In genomic region chr19:10085641-10086031, GRCh38 we compare ENCODE assay signal across 9 cellular contexts. TPM values are rescaled to one million over a fixed set of nuclear protein-coding genes. Genes with fewer than 3 reads are reported as not detected.
A peak's percentile ranks its signal among the peaks of the same experiment; 100 is the strongest.
DNase-seq lines count a peak whose midpoint lies in the region; ATAC-seq, FAIRE-seq and TF ChIP-seq lines count a peak whose summit lies in the region.
"Had no signal": no experiment of that assay in that cellular context is flagged by ENCODE, and none has a peak within 500 bp of the region (broad histone marks: within the 10 kb centered on the region; RNA-seq: fewer than 3 reads in every experiment).

No MANE protein-coding gene starts in this region.

- TF ChIP-seq RAD21 in K562 (CRISPR knock-in tag; conservative IDR thresholded peaks at IDR 0.05 in 1 of 2, IDR thresholded peaks at IDR 0.05 in 1 of 2) = no peak

- H3K36me3 ChIP-seq in K562 (ENCODE audit: control insufficient read depth, insufficient read depth, low read length) (no peaks in the 10 kb centered on the region; the same call in 2 of the 3 replicates), lung (ENCODE audit: control insufficient read depth in 2 of 2, insufficient read depth in 2 of 2, low read length in 2 of 2) (peaks cover 0 to 6% of the 10 kb centered on the region in 2 donors), uterus (no peaks in the 10 kb centered on the region)

- H3K9me3 ChIP-seq in K562 (replicated peaks; ENCODE audit: control insufficient read depth, insufficient read depth, low read depth, low read length) = no peaks in the 10 kb centered on the region
- no peaks in the 10 kb centered on the region for H3K9me3 ChIP-seq in lung (ENCODE audit: control insufficient read depth in 2 of 2, insufficient read depth in 1 of 2, low read length in 1 of 2)
- no peaks in the 10 kb centered on the region for H3K9me3 ChIP-seq in uterus

- H3K9me3 Mint-ChIP-seq in activated naive CD4-positive, alpha-beta T cell treated with anti-CD3 and anti-CD28 coated beads, Interleukin-2, amount 50 U/mL, for 24 hours = no peaks in the 10 kb centered on the region

- peak; percentile 56 for FAIRE-seq in K562 (lab: Jason Lieb, UNC)
- FAIRE-seq: G401.6 had no signal

- TF ChIP-seq EP300 in K562 (IDR thresholded peaks at IDR 0.05; ENCODE audit: low read length) = no peak

- CTCF ChIA-PET in K562 (lab: Yijun Ruan, JAX; ENCODE audit: low intra/inter-chr PET ratio) = no interaction called here

- DNase-seq in activated naive CD4-positive, alpha-beta T cell (lab: John Stamatoyannopoulos, UW) = no peak
- peak in 3 of 4 experiments; percentile 3 to 26 (median 6) for DNase-seq in K562 (ENCODE audit: extremely low read depth in 1 of 4, low spot score in 3 of 4)
- DNase-seq in lung (ENCODE audit: low spot score) = no peak
- peak in 1 of 2 donors; percentile 40 for DNase-seq in uterus

- no peak for TF ChIP-seq POLR2A in K562 (conservative IDR thresholded peaks at IDR 0.05)
- no peak for TF ChIP-seq POLR2A in uterus (IDR thresholded peaks at IDR 0.05)

- peaks cover 8% of the 10 kb centered on the region for H3K4me1 Mint-ChIP-seq in activated naive CD4-positive, alpha-beta T cell treated with anti-CD3 and anti-CD28 coated beads, Interleukin-2, amount 50 U/mL, for 24 hours

- H3K27me3 ChIP-seq in K562 (ENCODE audit: control insufficient read depth in 2 of 2, insufficient read depth in 2 of 2, low read length in 2 of 2) (no peaks in the 10 kb centered on the region; a peak in 2 of 5 replicates), lung (ENCODE audit: control insufficient read depth, insufficient read depth) (no peaks in the 10 kb centered on the region), uterus (no peaks in the 10 kb centered on the region)

- in situ Hi-C loops in K562 (cut with MboI) = no loop called here

- intact Hi-C loops in K562 (cut with micrococcal nuclease) (loop anchor here (2.0 kb wide), 1 partner anchor 247 kb away; the partner anchor contains the start of gene RAVER1), uterus (cut with DNase I; ENCODE audit: low total_unique reads) (no loop called here)

- ATAC-seq in K562 (no peak), lung (ENCODE audit: insufficient read depth, low FRiP score) (no peak), GM18907 (IDR thresholded peaks at IDR 0.05; ENCODE audit: unreplicated experiment) (no peak), GM21367 (IDR thresholded peaks at IDR 0.05; ENCODE audit: unreplicated experiment) (no peak), GM21717 (IDR thresholded peaks at IDR 0.05; ENCODE audit: unreplicated experiment) (no peak)

- peak overlapping the region; percentile 90 for H2AFZ ChIP-seq in K562 (ENCODE audit: low read depth, low read length)

- H3K4me3 Mint-ChIP-seq in activated naive CD4-positive, alpha-beta T cell treated with anti-CD3 and anti-CD28 coated beads, Interleukin-2, amount 50 U/mL, for 24 hours = peak overlapping the region; percentile 88

- WGBS in K562 (ENCODE audit: insufficient coverage, low coverage, missing lambda C conversion rate) = 10% methylated on average over 11 of the region's 14 CpGs
- WGBS in lung, 2 donors = 21 to 22% methylated on average over 14 of the region's 14 CpGs

- H3K9ac ChIP-seq in K562 (ENCODE audit: insufficient read depth in 1 of 2, low read depth in 2 of 2, low read length in 2 of 2) = peak overlapping the region; percentile 67 to 92; a peak in 2 of 4 replicates

- H3K27ac ChIP-seq in K562 (ENCODE audit: extremely low read depth, low read depth, low read length) (peak overlapping the region; percentile 69), lung (ENCODE audit: low read depth in 1 of 2, low read length in 1 of 2) (peak overlapping the region in 1 of 2 donors; percentile 91), uterus (peak overlapping the region; percentile 89 to 91)

- peaks cover 3% of the 10 kb centered on the region; the same call in 1 of the 3 replicates for H3K79me2 ChIP-seq in K562 (ENCODE audit: control insufficient read depth, insufficient read depth, low read length)

- H3K4me3 ChIP-seq in K562 (peak overlapping the region; percentile 79), lung (peak overlapping the region; percentile 92), uterus (peak overlapping the region; percentile 81 to 91)

- no peaks in the 10 kb centered on the region for H3K9me1 ChIP-seq in K562 (ENCODE audit: control insufficient read depth, insufficient read depth, low read length)

- peaks cover 3% of the 10 kb centered on the region; the same call in 1 of the 2 replicates for H4K20me1 ChIP-seq in K562 (replicated peaks; ENCODE audit: control insufficient read depth, insufficient read depth, low read length)

- no peaks in the 10 kb centered on the region for H3K27me3 Mint-ChIP-seq in activated naive CD4-positive, alpha-beta T cell treated with anti-CD3 and anti-CD28 coated beads, Interleukin-2, amount 50 U/mL, for 24 hours

- H3K27ac Mint-ChIP-seq in activated naive CD4-positive, alpha-beta T cell treated with anti-CD3 and anti-CD28 coated beads, Interleukin-2, amount 50 U/mL, for 24 hours = peak overlapping the region; percentile 86

- POLR2A ChIA-PET in K562 (lab: Yijun Ruan, JAX) = no interaction called here

- H3K36me3 Mint-ChIP-seq in activated naive CD4-positive, alpha-beta T cell treated with anti-CD3 and anti-CD28 coated beads, Interleukin-2, amount 50 U/mL, for 24 hours = no peaks in the 10 kb centered on the region

- H3K4me1 ChIP-seq in K562 (replicated peaks in 1 of 2; ENCODE audit: control insufficient read depth in 2 of 2, insufficient read depth in 2 of 2, low read length in 2 of 2) (peaks cover 0 to 20% of the 10 kb centered on the region in 2 experiments; a peak in 2 of 5 replicates), lung (ENCODE audit: control insufficient read depth in 2 of 2, insufficient read depth in 2 of 2, low read length in 2 of 2) (peaks cover 0 to 3% of the 10 kb centered on the region in 2 donors), uterus (no peaks in the 10 kb centered on the region)

- H3K4me2 ChIP-seq in K562 (ENCODE audit: insufficient read depth, low read length) = peak overlapping the region; percentile 63

- no peak for TF ChIP-seq CTCF in K562 (IDR thresholded peaks at IDR 0.05 in 2 of 3, conservative IDR thresholded peaks at IDR 0.05 in 1 of 3; ENCODE audit: insufficient read depth in 2 of 3, low read depth in 1 of 3, low read length in 3 of 3)
- no peak for TF ChIP-seq CTCF in lung (IDR thresholded peaks at IDR 0.05; ENCODE audit: control extremely low read depth, extremely low read depth)
- no peak for TF ChIP-seq CTCF in uterus (IDR thresholded peaks at IDR 0.05)

- BruUV-seq in K562 (replicated peaks; lab: Mats Ljungman, UMichigan) = no TSS peak

RNA-seq across cellular contexts. Expression of gene SHFL, which starts 0.5 kb away (rescaled TPM):
- 31.5 and 78.2 TPM in 2 replicates for total RNA-seq in K562 (2011; cell fraction: chromatin; rRNA removed; ENCODE audit: low replicate concordance)
- total RNA-seq in K562 (2011; cell fraction: nucleolus; rRNA removed) = 47.9 and 51.2 TPM in 2 replicates
- 41.4 and 44.2 TPM in 2 replicates for total RNA-seq in K562 (2011; cell fraction: nucleoplasm; rRNA removed)
- total RNA-seq in K562 (2014; rRNA removed) (13.0 and 16.6 TPM in 2 replicates), K562 (2014; rRNA removed; fragmentation: Illumina TruSeq; extraction: Trizol) (5.8 and 6.4 TPM in 2 replicates), K562 (2015; rRNA removed; fragmentation: Illumina TruSeq; extraction: Trizol) (6.8 and 7.5 TPM in 2 replicates), K562 (2021) (15.1 and 16.4 TPM in 2 replicates), lung (10 to 100 TPM; 21.2 to 31.5 TPM), uterus (10 to 100 TPM; 23.2 to 79.2 (median 44.8) TPM)
- polyA plus RNA-seq in K562 (2011; rRNA removed) (10.5 and 13.7 TPM in 2 replicates), K562 (2014; fragmentation: Illumina TruSeq; extraction: Trizol) (14.1 and 16.8 TPM in 2 replicates), K562 (2014; fragmentation: Nextera tagmentation; extraction: Ambion mirVana) (1 to 10 TPM; 1.5 to 2.6 TPM), K562 (2014; rRNA removed) (22.6 and 25.7 TPM in 2 replicates), lung (10 to 100 TPM; 35.1 to 43.5 TPM)
- polyA plus RNA-seq in K562 (2011; cell fraction: cytosol; rRNA removed) = 9.5 and 19.0 TPM in 2 replicates
- 60.4 and 126 TPM in 2 replicates for polyA plus RNA-seq in K562 (2011; cell fraction: nucleus; rRNA removed)
- 13.8 and 24.0 TPM in 2 replicates for polyA plus RNA-seq in K562 (2012)
- polyA minus RNA-seq in K562 (2011; rRNA and poly(A)+ RNA removed) = 3.4 and 7.6 TPM in 2 replicates
- polyA minus RNA-seq in K562 (2011; cell fraction: cytosol; rRNA and poly(A)+ RNA removed) = 3.1 and 3.3 TPM in 2 replicates
- polyA minus RNA-seq in K562 (2011; cell fraction: nucleus; rRNA and poly(A)+ RNA removed) = 10.0 and 21.1 TPM in 2 replicates

RNA-seq across cellular contexts. Expression of gene ANGPTL6, which starts 16.8 kb away (rescaled TPM):
- 0.81 and 2.5 TPM in 2 replicates for total RNA-seq in K562 (2011; cell fraction: chromatin; rRNA removed; ENCODE audit: low replicate concordance)
- total RNA-seq in K562 (2011; cell fraction: nucleolus; rRNA removed) = 1.8 and 3.0 TPM in 2 replicates
- total RNA-seq in K562 (2011; cell fraction: nucleoplasm; rRNA removed) = 1.6 and 2.9 TPM in 2 replicates
- total RNA-seq in K562 (2014; rRNA removed) = 0.86 and 2.1 TPM in 2 replicates
- total RNA-seq in K562 (2014; rRNA removed; fragmentation: Illumina TruSeq; extraction: Trizol) = 0.38 and 0.58 TPM in 2 replicates
- total RNA-seq in K562 (2015; rRNA removed; fragmentation: Illumina TruSeq; extraction: Trizol) = 0.23 and 0.36 TPM in 2 replicates
- 0.42 and 0.58 TPM in 2 replicates for total RNA-seq in K562 (2021)
- polyA plus RNA-seq in K562 (2011; rRNA removed) = 0.54 and 0.83 TPM in 2 replicates
- polyA plus RNA-seq in K562 (2011; cell fraction: cytosol; rRNA removed) = 0.66 and 1.6 TPM in 2 replicates
- 1.4 and 4.2 TPM in 2 replicates for polyA plus RNA-seq in K562 (2011; cell fraction: nucleus; rRNA removed)
- 0.51 and 0.70 TPM in 2 replicates for polyA plus RNA-seq in K562 (2012)
- 0.22 and 0.43 TPM in 2 replicates for polyA plus RNA-seq in K562 (2014; fragmentation: Illumina TruSeq; extraction: Trizol)
- not detected for polyA plus RNA-seq in K562 (2014; fragmentation: Nextera tagmentation; extraction: Ambion mirVana)
- polyA plus RNA-seq in K562 (2014; rRNA removed) = 0.31 and 0.97 TPM in 2 replicates
- 0.09 and 0.21 TPM in 2 replicates for polyA minus RNA-seq in K562 (2011; rRNA and poly(A)+ RNA removed)
- polyA minus RNA-seq in K562 (2011; cell fraction: cytosol; rRNA and poly(A)+ RNA removed) = 1.4 TPM in 1 of 2 replicates, not detected in the other
- polyA minus RNA-seq in K562 (2011; cell fraction: nucleus; rRNA and poly(A)+ RNA removed) = 0.33 and 1.8 TPM in 2 replicates
- total RNA-seq in lung = 1 to 10 TPM in 1 of 2 donors, under 1 TPM in 1; 0.64 to 4.1 TPM
- polyA plus RNA-seq in lung = 1 to 10 TPM in 1 of 2 donors, under 1 TPM in 1; 0.93 to 1.3 TPM
- total RNA-seq in uterus = 1 to 10 TPM in 1 of 4 donors, not detected in 3; 5.5 TPM

RNA-seq across cellular contexts. Expression of gene PPAN, which starts 20.5 kb away (rescaled TPM):
- 43.7 and 158 TPM in 2 replicates for total RNA-seq in K562 (2011; cell fraction: chromatin; rRNA removed; ENCODE audit: low replicate concordance)
- 136 and 158 TPM in 2 replicates for total RNA-seq in K562 (2011; cell fraction: nucleolus; rRNA removed)
- total RNA-seq in K562 (2011; cell fraction: nucleoplasm; rRNA removed) = 72.6 and 76.3 TPM in 2 replicates
- total RNA-seq in K562 (2014; rRNA removed) = 111 and 141 TPM in 2 replicates
- total RNA-seq in K562 (2014; rRNA removed; fragmentation: Illumina TruSeq; extraction: Trizol) = 21.1 and 29.3 TPM in 2 replicates
- 76.2 and 78.6 TPM in 2 replicates for total RNA-seq in K562 (2015; rRNA removed; fragmentation: Illumina TruSeq; extraction: Trizol)
- 113 and 122 TPM in 2 replicates for total RNA-seq in K562 (2021)
- polyA plus RNA-seq in K562 (2011; rRNA removed) = 43.2 and 54.4 TPM in 2 replicates
- polyA plus RNA-seq in K562 (2011; cell fraction: cytosol; rRNA removed) = 55.0 and 104 TPM in 2 replicates
- 120 and 211 TPM in 2 replicates for polyA plus RNA-seq in K562 (2011; cell fraction: nucleus; rRNA removed)
- polyA plus RNA-seq in K562 (2012) = 52.6 and 75.7 TPM in 2 replicates
- 59.1 and 66.9 TPM in 2 replicates for polyA plus RNA-seq in K562 (2014; fragmentation: Illumina TruSeq; extraction: Trizol)
- 1 to 10 TPM; 2.2 to 4.9 TPM for polyA plus RNA-seq in K562 (2014; fragmentation: Nextera tagmentation; extraction: Ambion mirVana)
- 129 TPM in 2 replicates for polyA plus RNA-seq in K562 (2014; rRNA removed)
- 26.1 and 49.0 TPM in 2 replicates for polyA minus RNA-seq in K562 (2011; rRNA and poly(A)+ RNA removed)
- 66.1 and 69.2 TPM in 2 replicates for polyA minus RNA-seq in K562 (2011; cell fraction: cytosol; rRNA and poly(A)+ RNA removed)
- 65.4 and 68.5 TPM in 2 replicates for polyA minus RNA-seq in K562 (2011; cell fraction: nucleus; rRNA and poly(A)+ RNA removed)
- 10 to 100 TPM; 15.0 to 51.8 TPM for total RNA-seq in lung
- polyA plus RNA-seq in lung = 10 to 100 TPM; 43.2 to 61.4 TPM
- 10 to 100 TPM in 3 of 4 donors, 1 to 10 TPM in 1; 5.6 to 54.8 (median 26.1) TPM for total RNA-seq in uterus

RNA-seq across cellular contexts. Expression of gene P2RY11, which starts 25.9 kb away (rescaled TPM):
- 7.8 and 42.3 TPM in 2 replicates for total RNA-seq in K562 (2011; cell fraction: chromatin; rRNA removed; ENCODE audit: low replicate concordance)
- 18.0 and 23.8 TPM in 2 replicates for total RNA-seq in K562 (2011; cell fraction: nucleolus; rRNA removed)
- total RNA-seq in K562 (2011; cell fraction: nucleoplasm; rRNA removed) = 12.8 and 19.6 TPM in 2 replicates
- total RNA-seq in K562 (2014; rRNA removed) = 1.5 and 3.2 TPM in 2 replicates
- total RNA-seq in K562 (2014; rRNA removed; fragmentation: Illumina TruSeq; extraction: Trizol) = 1.4 and 1.5 TPM in 2 replicates
- 4.6 TPM in 2 replicates for total RNA-seq in K562 (2015; rRNA removed; fragmentation: Illumina TruSeq; extraction: Trizol)
- 10.1 and 10.2 TPM in 2 replicates for total RNA-seq in K562 (2021)
- polyA plus RNA-seq in K562 (2011; rRNA removed) = 2.4 and 6.5 TPM in 2 replicates
- polyA plus RNA-seq in K562 (2011; cell fraction: cytosol; rRNA removed) = 5.8 and 7.6 TPM in 2 replicates
- 9.8 and 12.6 TPM in 2 replicates for polyA plus RNA-seq in K562 (2011; cell fraction: nucleus; rRNA removed)
- 6.2 and 11.6 TPM in 2 replicates for polyA plus RNA-seq in K562 (2012)
- 1.5 and 2.1 TPM in 2 replicates for polyA plus RNA-seq in K562 (2014; fragmentation: Illumina TruSeq; extraction: Trizol)
- under 1 TPM; 0.03 to 0.07 TPM for polyA plus RNA-seq in K562 (2014; fragmentation: Nextera tagmentation; extraction: Ambion mirVana)
- 4.5 and 5.9 TPM in 2 replicates for polyA plus RNA-seq in K562 (2014; rRNA removed)
- polyA minus RNA-seq in K562 (2011; rRNA and poly(A)+ RNA removed) = 1.5 and 1.9 TPM in 2 replicates
- 2.6 and 7.6 TPM in 2 replicates for polyA minus RNA-seq in K562 (2011; cell fraction: cytosol; rRNA and poly(A)+ RNA removed)
- polyA minus RNA-seq in K562 (2011; cell fraction: nucleus; rRNA and poly(A)+ RNA removed) = 3.8 and 4.9 TPM in 2 replicates
- total RNA-seq in lung = 10 to 100 TPM in 1 of 2 donors, 1 to 10 TPM in 1; 3.3 to 19.0 TPM
- polyA plus RNA-seq in lung = 10 to 100 TPM in 1 of 2 donors, 1 to 10 TPM in 1; 9.6 to 17.4 TPM
- 10 to 100 TPM in 1 of 4 donors, 1 to 10 TPM in 2, under 1 TPM in 1; 0.51 to 19.1 (median 4.4) TPM for total RNA-seq in uterus

RNA-seq across cellular contexts. Expression of gene EIF3G, which starts 34.1 kb away (rescaled TPM):
- total RNA-seq in K562 (2011; cell fraction: chromatin; rRNA removed; ENCODE audit: low replicate concordance) = 149 and 492 TPM in 2 replicates
- 401 and 445 TPM in 2 replicates for total RNA-seq in K562 (2011; cell fraction: nucleolus; rRNA removed)
- 251 and 254 TPM in 2 replicates for total RNA-seq in K562 (2011; cell fraction: nucleoplasm; rRNA removed)
- total RNA-seq in K562 (2014; rRNA removed) = 496 and 567 TPM in 2 replicates
- total RNA-seq in K562 (2014; rRNA removed; fragmentation: Illumina TruSeq; extraction: Trizol) = 180 and 183 TPM in 2 replicates
- 303 and 312 TPM in 2 replicates for total RNA-seq in K562 (2015; rRNA removed; fragmentation: Illumina TruSeq; extraction: Trizol)
- total RNA-seq in K562 (2021) = 388 and 395 TPM in 2 replicates
- polyA plus RNA-seq in K562 (2011; rRNA removed) = 119 and 135 TPM in 2 replicates
- 195 and 287 TPM in 2 replicates for polyA plus RNA-seq in K562 (2011; cell fraction: cytosol; rRNA removed)
- polyA plus RNA-seq in K562 (2011; cell fraction: nucleus; rRNA removed) = 588 and 868 TPM in 2 replicates
- 313 and 327 TPM in 2 replicates for polyA plus RNA-seq in K562 (2012)
- polyA plus RNA-seq in K562 (2014; fragmentation: Illumina TruSeq; extraction: Trizol) = 338 and 435 TPM in 2 replicates
- 10 to 100 TPM; 35.3 to 53.8 TPM for polyA plus RNA-seq in K562 (2014; fragmentation: Nextera tagmentation; extraction: Ambion mirVana)
- polyA plus RNA-seq in K562 (2014; rRNA removed) = 299 and 361 TPM in 2 replicates
- polyA minus RNA-seq in K562 (2011; rRNA and poly(A)+ RNA removed) = 37.8 and 59.9 TPM in 2 replicates
- polyA minus RNA-seq in K562 (2011; cell fraction: cytosol; rRNA and poly(A)+ RNA removed) = 98.8 and 105 TPM in 2 replicates
- polyA minus RNA-seq in K562 (2011; cell fraction: nucleus; rRNA and poly(A)+ RNA removed) = 95.6 and 97.2 TPM in 2 replicates
- 100 to 1,000 TPM; 164 to 187 TPM for total RNA-seq in lung
- polyA plus RNA-seq in lung = 100 to 1,000 TPM; 145 to 197 TPM
- 100 to 1,000 TPM; 162 to 460 (median 226) TPM for total RNA-seq in uterus

Comparison
In these comparisons a context has a peak if more than half of its experiments do, and no peak if none do; other contexts are left out.
1. DNase-seq: peak in K562 (3 of 4); none in activated naive CD4-positive, alpha-beta T cell (0 of 4) and lung (single experiment).
2. Peak in every context shown above with its lines, with median percentiles within 50 percentile points of each other: H3K4me3 ChIP-seq.